In the genomic region with DNA sequence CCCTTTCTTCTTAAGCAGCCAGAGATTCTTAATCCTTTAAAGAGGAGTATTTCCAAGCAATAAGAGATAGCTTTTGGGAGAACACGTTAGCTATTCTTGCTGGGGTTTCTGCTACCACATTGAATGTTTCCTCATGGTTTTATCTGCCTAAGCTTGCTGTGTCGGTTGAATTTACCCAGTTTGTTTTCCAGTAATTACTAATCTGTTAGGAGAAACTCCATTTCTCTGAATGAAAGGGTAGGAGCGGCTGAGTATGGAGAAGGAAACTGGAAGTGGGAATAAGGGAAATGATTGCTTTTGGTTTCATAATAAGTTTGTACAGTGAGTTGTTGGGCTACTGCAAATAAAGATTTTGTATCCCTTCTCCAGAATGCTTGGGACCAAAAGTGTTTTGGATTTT, we compare ENCODE assay signal across 8 cellular contexts. TPM values are rescaled to one million over a fixed set of nuclear protein-coding genes. Genes with fewer than 3 reads are reported as not detected.
DNase-seq lines count a peak whose midpoint lies in the region; ATAC-seq, FAIRE-seq and TF ChIP-seq lines count a peak whose summit lies in the region.

No MANE protein-coding gene starts in this region.

- H3K27me3 ChIP-seq in keratinocyte (ENCODE audit: control insufficient read depth, extremely low read depth, insufficient read depth, low read length) (no peaks in the 10 kb centered on the region), testis (no peaks in the 10 kb centered on the region)

- peak overlapping the region; percentile 98 for H3K4me2 ChIP-seq in keratinocyte (ENCODE audit: control insufficient read depth, extremely low read depth, insufficient read depth, low read depth, low read length)

- peak overlapping the region; percentile 89 for H3K9ac ChIP-seq in keratinocyte (ENCODE audit: control insufficient read depth, extremely low read depth, insufficient read depth, low read length)

- H3K4me1 Mint-ChIP-seq in T-helper 1 cell treated with Interleukin-12 subunit alpha and Interleukin-12 subunit beta and Interleukin-4 antibody, amounts not matched to agents 30 μg/mL and 1 μg/mL, for 36 hours (ENCODE audit: low read depth) = peaks cover 35% of the 10 kb centered on the region
- peaks cover 33% of the 10 kb centered on the region for H3K4me1 Mint-ChIP-seq in activated CD8-positive, alpha-beta T cell treated with anti-CD3 and anti-CD28 coated beads for 36 hours (ENCODE audit: low read depth)

- H4K20me1 ChIP-seq in keratinocyte (ENCODE audit: control insufficient read depth, extremely low read depth, insufficient read depth, low read length) = no peaks in the 10 kb centered on the region

- dilution Hi-C loops in keratinocyte (cut with MboI; ENCODE audit: extremely low pct_ligation_motif_present, low sequenced_read_pairs) = no loop called here

- peak overlapping the region; percentile 86 for H2AFZ ChIP-seq in keratinocyte (ENCODE audit: control insufficient read depth, low read length)

- H3K27ac ChIP-seq in keratinocyte (ENCODE audit: control insufficient read depth, insufficient read depth, low read length) = peak overlapping the region; percentile 87
- peak overlapping the region in 1 of 2 donors; percentile 94 for H3K27ac ChIP-seq in testis

- CTCF ChIA-PET in activated CD8-positive, alpha-beta T cell treated with anti-CD3 and anti-CD28 coated beads for 36 hours (lab: Charles Lee) = interaction anchor here (0.7 to 12.1 kb wide), 13 partner anchors 9 to 601 kb away, joined by 3 to 149 read pairs (median 6); a partner anchor contains a TSS

- H3K79me2 ChIP-seq in keratinocyte (ENCODE audit: control insufficient read depth, insufficient read depth, low read length) = peaks cover 3% of the 10 kb centered on the region

- H3K9me1 ChIP-seq in keratinocyte (ENCODE audit: control insufficient read depth, extremely low read depth, insufficient read depth, low read length) = no peaks in the 10 kb centered on the region

- no peak for ATAC-seq in activated CD8-positive, alpha-beta T cell treated with anti-CD3 and anti-CD28 coated beads for 36 hours

- no peak for TF ChIP-seq POLR2A in testis (IDR thresholded peaks at IDR 0.05)

- H3K27ac Mint-ChIP-seq in T-helper 1 cell treated with Interleukin-12 subunit alpha and Interleukin-12 subunit beta and Interleukin-4 antibody, amounts not matched to agents 30 μg/mL and 1 μg/mL, for 36 hours = peak overlapping the region; percentile 94
- H3K27ac Mint-ChIP-seq in activated CD8-positive, alpha-beta T cell treated with anti-CD3 and anti-CD28 coated beads for 36 hours = peak overlapping the region; percentile 91

- no peak for DNase-seq in T-helper 1 cell
- DNase-seq in activated CD8-positive, alpha-beta T cell treated with anti-CD3 and anti-CD28 coated beads for 36 hours = no peak
- no peak for DNase-seq in keratinocyte (ENCODE audit: low read depth, low spot score)
- DNase-seq in testis = no peak
- no peak for DNase-seq in LoVo (ENCODE audit: low spot score)
- DNase-seq in OCI-M2 (lab: John Stamatoyannopoulos, UW; ENCODE audit: unreplicated experiment) = no peak
- DNase-seq in iPS-NIHi11 (ENCODE audit: low spot score) = no peak

- FAIRE-seq in keratinocyte (lab: Jason Lieb, UNC) = peak; percentile 5

- POLR2A ChIA-PET in activated CD8-positive, alpha-beta T cell treated with anti-CD3 and anti-CD28 coated beads for 36 hours (lab: Charles Lee) = interaction anchor here (1.2 to 3.8 kb wide), 6 partner anchors 13 to 193 kb away, joined by 3 to 26 read pairs (median 11); a partner anchor contains a TSS

- peaks cover 14% of the 10 kb centered on the region for H3K36me3 Mint-ChIP-seq in T-helper 1 cell treated with Interleukin-12 subunit alpha and Interleukin-12 subunit beta and Interleukin-4 antibody, amounts not matched to agents 30 μg/mL and 1 μg/mL, for 36 hours (ENCODE audit: low read depth)
- H3K36me3 Mint-ChIP-seq in activated CD8-positive, alpha-beta T cell treated with anti-CD3 and anti-CD28 coated beads for 36 hours (ENCODE audit: low read depth) = peaks cover 10% of the 10 kb centered on the region

- no peaks in the 10 kb centered on the region for H3K9me3 ChIP-seq in keratinocyte (ENCODE audit: control insufficient read depth, low read depth, low read length)
- no peaks in the 10 kb centered on the region for H3K9me3 ChIP-seq in testis

- H3K4me3 ChIP-seq in keratinocyte (ENCODE audit: control insufficient read depth in 2 of 3, extremely low read depth in 1 of 3, insufficient read depth in 2 of 3, low read depth in 1 of 3, low read length in 3 of 3) (peak overlapping the region; percentile 82 to 86 (median 86)), testis (peak overlapping the region; percentile 78 to 82)

- H3K4me3 Mint-ChIP-seq in T-helper 1 cell treated with Interleukin-12 subunit alpha and Interleukin-12 subunit beta and Interleukin-4 antibody, amounts not matched to agents 30 μg/mL and 1 μg/mL, for 36 hours = no peak overlapping the region
- no peak overlapping the region for H3K4me3 Mint-ChIP-seq in activated CD8-positive, alpha-beta T cell treated with anti-CD3 and anti-CD28 coated beads for 36 hours

- no peaks in the 10 kb centered on the region for H3K9me3 Mint-ChIP-seq in T-helper 1 cell treated with Interleukin-12 subunit alpha and Interleukin-12 subunit beta and Interleukin-4 antibody, amounts not matched to agents 30 μg/mL and 1 μg/mL, for 36 hours
- H3K9me3 Mint-ChIP-seq in activated CD8-positive, alpha-beta T cell treated with anti-CD3 and anti-CD28 coated beads for 36 hours = no peaks in the 10 kb centered on the region

- H3K4me1 ChIP-seq in keratinocyte (ENCODE audit: control insufficient read depth, extremely low read depth, insufficient read depth, low read length) (peaks cover 13% of the 10 kb centered on the region), testis (peaks cover 18% of the 10 kb centered on the region)

- intact Hi-C loops in activated CD8-positive, alpha-beta T cell treated with anti-CD3 and anti-CD28 coated beads for 36 hours (cut with micrococcal nuclease) = loop anchor here (2.0 to 5.0 kb wide), 3 partner anchors 154 to 451 kb away; a partner anchor contains a TSS
- intact Hi-C loops in testis (cut with DNase I; ENCODE audit: low total_unique reads) = loop anchor here (10.0 kb wide), 1 partner anchor 51 kb away; no protein-coding TSS in a partner anchor

- H3K27me3 Mint-ChIP-seq in T-helper 1 cell treated with Interleukin-12 subunit alpha and Interleukin-12 subunit beta and Interleukin-4 antibody, amounts not matched to agents 30 μg/mL and 1 μg/mL, for 36 hours (ENCODE audit: low read depth) = no peaks in the 10 kb centered on the region
- no peaks in the 10 kb centered on the region for H3K27me3 Mint-ChIP-seq in activated CD8-positive, alpha-beta T cell treated with anti-CD3 and anti-CD28 coated beads for 36 hours

- H3K36me3 ChIP-seq in keratinocyte (ENCODE audit: control insufficient read depth in 2 of 2, extremely low read depth in 1 of 2, insufficient read depth in 2 of 2, low read length in 2 of 2) (no peaks in the 10 kb centered on the region), testis (ENCODE audit: low read depth, missing control alignments) (no peaks in the 10 kb centered on the region)

- no peak for TF ChIP-seq CTCF in activated CD8-positive, alpha-beta T cell treated with anti-CD3 and anti-CD28 coated beads for 36 hours (IDR thresholded peaks at IDR 0.05)
- TF ChIP-seq CTCF in keratinocyte (optimal IDR thresholded peaks at IDR 0.05 in 1 of 3, IDR thresholded peaks at IDR 0.05 in 1 of 3, conservative IDR thresholded peaks at IDR 0.05 in 1 of 3; ENCODE audit: extremely low read depth in 1 of 3, insufficient read depth in 2 of 3, low read length in 3 of 3) (no peak), testis (IDR thresholded peaks at IDR 0.05) (no peak)

- WGBS in testis, 2 donors = 1% methylated on average over 3 of the region's 3 CpGs

RNA-seq across cellular contexts. Expression of a gene that starts 1.2 kb away (rescaled TPM):
- 10 to 100 TPM; 28.4 to 29.0 TPM for total RNA-seq in activated CD8-positive, alpha-beta T cell treated with anti-CD3 and anti-CD28 coated beads for 36 hours
- polyA plus RNA-seq in keratinocyte (2.6 to 5.4 TPM (median 3.9 TPM) in 3 replicates), testis (ENCODE audit: insufficient read depth, low read depth, low replicate concordance) (14.0 TPM)
- 6.2 TPM for polyA plus RNA-seq in keratinocyte (2011; ENCODE audit: low read depth)
- polyA plus RNA-seq in keratinocyte (2011; cell fraction: cytosol; rRNA removed) = 2.2 and 3.7 TPM in 2 replicates
- 4.5 and 6.6 TPM in 2 replicates for polyA plus RNA-seq in keratinocyte (2011; cell fraction: nucleus; rRNA removed)
- polyA plus RNA-seq in keratinocyte (2012; ENCODE audit: low replicate concordance) = 3.4 and 4.7 TPM in 2 replicates
- polyA minus RNA-seq in keratinocyte = 0.39 to 13.6 TPM (median 5.9 TPM) in 3 replicates
- 7.7 TPM for polyA minus RNA-seq in keratinocyte (2011; cell fraction: cytosol; rRNA and poly(A)+ RNA removed)
- 8.7 and 19.9 TPM in 2 replicates for polyA minus RNA-seq in keratinocyte (2011; cell fraction: nucleus; rRNA and poly(A)+ RNA removed)
- total RNA-seq in testis = 10 to 100 TPM; 24.1 to 25.5 TPM
